In the genomic region with DNA sequence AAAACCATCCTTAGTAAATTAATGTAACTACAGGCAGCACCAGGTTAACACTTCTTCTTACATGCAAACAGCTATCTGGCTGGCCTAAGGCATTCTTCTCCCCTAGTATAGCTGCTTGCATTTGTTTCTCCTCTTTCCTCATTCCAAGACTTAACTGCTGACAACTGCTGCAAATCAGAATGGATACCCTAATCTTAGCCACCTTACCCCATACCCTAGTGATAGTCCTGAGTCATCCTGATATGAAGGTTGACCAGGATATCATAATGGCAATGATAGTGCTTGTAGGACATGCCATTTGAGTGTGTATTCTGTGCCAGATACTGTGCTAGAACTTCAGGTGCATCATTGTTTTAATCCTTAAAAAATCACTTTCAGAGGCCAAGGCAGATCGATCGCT, we compare ENCODE assay signal across 1 cellular context.
TF ChIP-seq lines count a peak whose summit lies in the region.

No MANE protein-coding gene starts in this region.

TF ChIP-seq in HepG2, 621 proteins besides CTCF, POLR2A, EP300 and RAD21:
- TF ChIP-seq ZNF747 (CRISPR knock-in tag; IDR thresholded peaks at IDR 0.05; ENCODE audit: borderline replicate concordance) = no peak
- TF ChIP-seq ZNF224 (CRISPR knock-in tag; IDR thresholded peaks at IDR 0.05) = no peak
- no peak for TF ChIP-seq ZNF614 (CRISPR knock-in tag; IDR thresholded peaks at IDR 0.05; ENCODE audit: borderline replicate concordance)
- TF ChIP-seq KMT2A (CRISPR knock-in tag; IDR thresholded peaks at IDR 0.05) = no peak
- TF ChIP-seq ZNF556 (CRISPR knock-in tag; IDR thresholded peaks at IDR 0.05; ENCODE audit: borderline replicate concordance) = no peak
- TF ChIP-seq ZKSCAN5 (CRISPR knock-in tag; IDR thresholded peaks at IDR 0.05) = no peak
- TF ChIP-seq, protein P1, sequence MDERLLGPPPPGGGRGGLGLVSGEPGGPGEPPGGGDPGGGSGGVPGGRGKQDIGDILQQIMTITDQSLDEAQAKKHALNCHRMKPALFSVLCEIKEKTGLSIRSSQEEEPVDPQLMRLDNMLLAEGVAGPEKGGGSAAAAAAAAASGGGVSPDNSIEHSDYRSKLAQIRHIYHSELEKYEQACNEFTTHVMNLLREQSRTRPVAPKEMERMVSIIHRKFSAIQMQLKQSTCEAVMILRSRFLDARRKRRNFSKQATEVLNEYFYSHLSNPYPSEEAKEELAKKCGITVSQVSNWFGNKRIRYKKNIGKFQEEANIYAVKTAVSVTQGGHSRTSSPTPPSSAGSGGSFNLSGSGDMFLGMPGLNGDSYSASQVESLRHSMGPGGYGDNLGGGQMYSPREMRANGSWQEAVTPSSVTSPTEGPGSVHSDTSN (CRISPR knock-in tag; IDR thresholded peaks at IDR 0.05) = no peak
- TF ChIP-seq REPIN1 (CRISPR knock-in tag; IDR thresholded peaks at IDR 0.05; ENCODE audit: borderline replicate concordance, low read depth) = no peak
- no peak for TF ChIP-seq KLF12 (CRISPR knock-in tag; IDR thresholded peaks at IDR 0.05; ENCODE audit: borderline replicate concordance)
- TF ChIP-seq NFKBIZ (CRISPR knock-in tag; IDR thresholded peaks at IDR 0.05) = no peak
- no peak for TF ChIP-seq PHF21A (CRISPR knock-in tag; IDR thresholded peaks at IDR 0.05)
- no peak for TF ChIP-seq FOXA3 (CRISPR knock-in tag; IDR thresholded peaks at IDR 0.05)
- no peak for TF ChIP-seq ZIK1 (CRISPR knock-in tag; IDR thresholded peaks at IDR 0.05; ENCODE audit: borderline replicate concordance, low read depth)
- no peak for TF ChIP-seq ZNF773 (CRISPR knock-in tag; IDR thresholded peaks at IDR 0.05; ENCODE audit: borderline replicate concordance)
- no peak for TF ChIP-seq SP5 (CRISPR knock-in tag; IDR thresholded peaks at IDR 0.05; ENCODE audit: borderline replicate concordance, low read depth)
- TF ChIP-seq GATA4 (IDR thresholded peaks at IDR 0.05; ENCODE audit: borderline replicate concordance, low read depth) = no peak
- no peak for TF ChIP-seq ZNF670 (CRISPR knock-in tag; IDR thresholded peaks at IDR 0.05; ENCODE audit: borderline replicate concordance)
- TF ChIP-seq ZNF724P (CRISPR knock-in tag; IDR thresholded peaks at IDR 0.05; ENCODE audit: borderline replicate concordance) = no peak
- TF ChIP-seq RXRB (CRISPR knock-in tag; IDR thresholded peaks at IDR 0.05; ENCODE audit: borderline replicate concordance) = no peak
